In genomic region chr2:213284105-213285090, GRCh38 we compare ENCODE assay signal across 8 cellular contexts. TPM values are rescaled to one million over a fixed set of nuclear protein-coding genes. Genes with fewer than 3 reads are reported as not detected.
DNase-seq lines count a peak whose midpoint lies in the region; ATAC-seq and TF ChIP-seq lines count a peak whose summit lies in the region.

Gene SPAG16 (plus strand): TSS chr2:213284464.

- WGBS in esophagus squamous epithelium, 2 donors, result 4 to 6% methylated on average over 16 to 22 of the region's 59 CpGs

- no peaks in the 10 kb centered on the region for H3K9me3 ChIP-seq in esophagus squamous epithelium
- no peaks in the 10 kb centered on the region for H3K9me3 ChIP-seq in muscle layer of duodenum (ENCODE audit: control insufficient read depth in 1 of 2, low read length in 2 of 2)

- H3K27ac ChIP-seq in esophagus squamous epithelium (peak within 1 kb of the TSS; percentile 88 to 90 (median 88)), muscle layer of duodenum (ENCODE audit: low read length) (peak within 1 kb of the TSS; percentile 74)

- H3K27me3 ChIP-seq in esophagus squamous epithelium (no peaks in the 10 kb centered on the region), muscle layer of duodenum (ENCODE audit: low read depth, low read length) (no peaks in the 10 kb centered on the region)

- H3K4me3 ChIP-seq in esophagus squamous epithelium (peak within 1 kb of the TSS; percentile 73 to 96 (median 78)), muscle layer of duodenum (ENCODE audit: low read depth in 1 of 2, low read length in 2 of 2) (peak within 1 kb of the TSS; percentile 86 to 96)

- H3K36me3 ChIP-seq in esophagus squamous epithelium, result no peaks in the 10 kb centered on the region
- no peaks in the 10 kb centered on the region for H3K36me3 ChIP-seq in muscle layer of duodenum (ENCODE audit: control insufficient read depth in 1 of 2, insufficient read depth in 2 of 2, low read length in 2 of 2)

- DNase-seq in CMK (ENCODE audit: low read depth) (peak; percentile 91), HS-5 (ENCODE audit: low read depth) (peak; percentile 87), OCI-M1 (lab: John Stamatoyannopoulos, UW) (peak; percentile 98), activated T-helper 1 cell treated with Interleukin-2 at 50 U/mL for 16 hours (ENCODE audit: low read depth) (peak; percentile 87), esophagus squamous epithelium (lab: John Stamatoyannopoulos, UW) (peak; percentile 85)
- peak; percentile 96 for DNase-seq in stimulated activated CD8-positive, alpha-beta memory T cell treated with anti-CD3 and anti-CD28 coated beads, Interleukin-7, amount 100 ng/mL, for 24 hours (ENCODE audit: low read depth)

- peak in 1 of 6 experiments; percentile 12 for TF ChIP-seq CTCF in esophagus squamous epithelium (IDR thresholded peaks at IDR 0.05)

- peak; percentile 99 for ATAC-seq in GM19467 (IDR thresholded peaks at IDR 0.05; ENCODE audit: unreplicated experiment)

- H3K4me1 ChIP-seq in esophagus squamous epithelium (peaks cover 8 to 67% (median 16%) of the 10 kb centered on the region in 3 donors), muscle layer of duodenum (ENCODE audit: control insufficient read depth in 1 of 2, insufficient read depth in 2 of 2, low read length in 2 of 2) (peaks cover 0 to 15% of the 10 kb centered on the region in 2 donors)

- peak in 2 of 4 donors; percentile 34 to 58 for TF ChIP-seq POLR2A in esophagus squamous epithelium (IDR thresholded peaks at IDR 0.05)

- intact Hi-C loops in esophagus squamous epithelium (cut with DNase I), result no loop called here

RNA-seq across cellular contexts. Expression of gene SPAG16, which starts in this region (rescaled TPM):
- 10 to 100 TPM; 14.1 to 43.1 (median 30.2) TPM for total RNA-seq in esophagus squamous epithelium

Comparison
In these comparisons a context has a peak if more than half of its experiments do, and no peak if none do; other contexts are left out.
1. Peak in every context shown above with its lines: DNase-seq, ATAC-seq, H3K4me3 ChIP-seq and H3K27ac ChIP-seq.